ENCODE assay signal across 21 cellular contexts in the genomic region with DNA sequence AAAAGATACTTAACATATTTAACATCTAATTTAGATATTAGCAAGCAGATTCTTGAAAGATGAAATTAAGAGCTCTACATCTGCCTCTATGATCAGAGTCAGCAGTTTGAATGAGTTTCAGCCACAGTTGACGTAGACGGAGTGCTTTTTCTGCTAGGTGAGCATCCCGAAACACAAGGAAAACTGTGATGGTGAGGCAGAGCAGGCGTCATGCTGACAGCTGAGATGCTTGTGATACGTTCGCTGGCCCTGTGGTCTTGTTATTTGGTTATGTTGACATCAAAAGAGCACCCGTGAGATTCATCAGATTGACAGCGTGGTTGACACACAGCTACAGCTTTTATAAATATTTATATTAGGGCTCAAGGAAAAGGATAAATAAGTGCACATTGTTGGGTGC.
"Had no signal": no experiment of that assay in that cellular context is flagged by ENCODE, and none has a peak within 500 bp of the region (broad histone marks: within the 10 kb centered on the region; RNA-seq: fewer than 3 reads in every experiment).

No MANE protein-coding gene starts in this region.

- H3K4me3 ChIP-seq: breast epithelium had no signal

- H3K36me3 ChIP-seq: breast epithelium had no signal

- H3K4me2 ChIP-seq: SK-N-SH had no signal

- DNase-seq: activated CD4-positive, alpha-beta T cell treated with anti-CD3 and anti-CD28 coated beads for 36 hours; activated CD4-positive, CD25-positive, alpha-beta regulatory T cell; activated CD8-positive, alpha-beta memory T cell treated with anti-CD3 and anti-CD28 coated beads, Interleukin-2, amount 50 U/mL, for 48 hours; activated CD8-positive, alpha-beta T cell treated with anti-CD3 and anti-CD28 coated beads, Interleukin-2, amount 10 ng/mL, durations not matched to agents 7 days and 5 days; activated effector memory CD4-positive, alpha-beta T cell treated with Interleukin-2 at 50 U/mL for 16 hours; activated naive CD4-positive, alpha-beta T cell; activated T-cell treated with anti-CD3 and anti-CD28 coated beads, Interleukin-2, amount 50 U/mL, for 1 hour; aorta; central memory CD4-positive, alpha-beta T cell; Kasumi-1; NCI-H1048; NCI-H1694; NCI-H2029 treated with DMSO at 0.1 percent for 48 hours; NCI-H345; NCI-H510A; PC-3; SIG-M5; SK-N-SH; T-helper 1 cell had no signal

- H3K4me1 ChIP-seq: breast epithelium had no signal

- H3K27ac ChIP-seq: breast epithelium, VCaP had no signal

- H3K9me3 ChIP-seq: breast epithelium, SK-N-SH had no signal

- ATAC-seq: activated CD4-positive, alpha-beta T cell treated with anti-CD3 and anti-CD28 coated beads for 36 hours; activated CD8-positive, alpha-beta T cell treated with anti-CD3 and anti-CD28 coated beads, Interleukin-2, amount 10 ng/mL, durations not matched to agents 7 days and 5 days; PC-3 had no signal

- H3K27me3 ChIP-seq: breast epithelium had no signal

- H3K9ac ChIP-seq: SK-N-SH had no signal
